Comparison of ENCODE assay signal across 13 cellular contexts in the genomic region with DNA sequence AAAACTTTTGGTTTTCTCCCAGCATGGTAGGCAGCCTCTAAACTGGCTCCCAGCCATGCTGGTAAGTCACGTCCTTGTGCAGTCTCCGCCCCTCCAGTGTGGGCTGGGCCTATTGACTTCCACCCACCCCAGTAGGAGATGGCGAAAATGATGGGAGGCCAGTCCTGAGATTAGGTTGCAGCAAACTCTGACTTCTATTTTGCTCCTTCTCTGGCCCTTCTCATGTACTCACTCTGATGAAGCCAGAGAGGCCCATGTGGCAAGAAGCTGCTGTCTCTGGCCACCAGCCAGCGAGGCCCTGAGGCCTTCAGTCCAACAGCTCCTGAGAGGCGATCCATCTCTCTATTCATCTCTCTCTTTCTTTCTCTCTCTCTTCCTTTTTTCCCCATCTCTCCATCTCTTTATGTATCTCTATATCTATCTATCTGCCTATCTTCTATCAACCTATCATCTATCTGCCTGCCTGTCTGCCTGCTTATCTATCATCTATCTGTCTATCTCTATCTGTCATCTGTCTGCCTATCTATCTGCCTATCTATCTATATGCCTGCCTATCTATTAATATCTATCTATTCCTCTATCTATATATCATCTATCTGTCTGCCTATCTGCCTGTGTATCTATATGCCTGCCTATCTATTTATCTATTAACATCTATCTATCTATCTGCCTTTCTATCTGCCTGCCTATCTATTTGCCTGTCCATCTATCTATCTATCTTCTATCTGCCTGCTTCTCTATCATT. TPM values are rescaled to one million over a fixed set of nuclear protein-coding genes. Genes with fewer than 3 reads are reported as not detected.
DNase-seq lines count a peak whose midpoint lies in the region; ATAC-seq and TF ChIP-seq lines count a peak whose summit lies in the region.
"Had no signal": no experiment of that assay in that cellular context is flagged by ENCODE, and none has a peak within 500 bp of the region (broad histone marks: within the 10 kb centered on the region; RNA-seq: fewer than 3 reads in every experiment).

No MANE protein-coding gene starts in this region.

- 75 to 76% methylated on average over 5 of the region's 5 CpGs for WGBS in sigmoid colon, 2 donors

- CTCF ChIA-PET in WTC11 (lab: Charles Lee): interaction anchor here (1.2 kb wide), 1 partner anchor 117 kb away, joined by 3 read pairs; no protein-coding TSS in a partner anchor

- intact Hi-C loops in sigmoid colon (cut with DNase I): loop anchor here (5.0 kb wide), 1 partner anchor 49 kb away; no protein-coding TSS in a partner anchor

- H3K27me3 Mint-ChIP-seq in WTC11 (ENCODE audit: low read depth) (peaks cover under 1% of the 10 kb centered on the region), glutamatergic neuron (ENCODE audit: unreplicated experiment) (no peaks in the 10 kb centered on the region)

- TF ChIP-seq CTCF in WTC11 (IDR thresholded peaks at IDR 0.05) (no peak), glutamatergic neuron (IDR thresholded peaks at IDR 0.05; ENCODE audit: partially characterized antibody, unreplicated experiment) (no peak), sigmoid colon (IDR thresholded peaks at IDR 0.05) (no peak)

- POLR2A ChIA-PET in WTC11 (lab: Charles Lee): no interaction called here

- H3K27me3 ChIP-seq in sigmoid colon: no peaks in the 10 kb centered on the region

- TF ChIP-seq EP300 in sigmoid colon (IDR thresholded peaks at IDR 0.05): no peak

- H3K9me3 Mint-ChIP-seq in WTC11 (peaks cover 9% of the 10 kb centered on the region), glutamatergic neuron (ENCODE audit: unreplicated experiment) (peaks cover 4% of the 10 kb centered on the region)
- H3K9me3 Mint-ChIP-seq: activated naive CD4-positive, alpha-beta T cell treated with anti-CD3 and anti-CD28 coated beads, Interleukin-2, amount 50 U/mL, for 72 hours; T-helper 2 cell treated with Interferon-gamma antibody and Interleukin-4, amounts not matched to agents 5 μg/mL and 100 μg/mL, for 36 hours had no signal

- H3K27ac Mint-ChIP-seq in WTC11: no peak overlapping the region
- H3K27ac Mint-ChIP-seq in glutamatergic neuron (ENCODE audit: unreplicated experiment): peak overlapping the region; percentile 33
- H3K27ac Mint-ChIP-seq: activated naive CD4-positive, alpha-beta T cell treated with anti-CD3 and anti-CD28 coated beads, Interleukin-2, amount 50 U/mL, for 72 hours; T-helper 2 cell treated with Interferon-gamma antibody and Interleukin-4, amounts not matched to agents 5 μg/mL and 100 μg/mL, for 36 hours had no signal

- DNase-seq in EH (ENCODE audit: low read depth) (peak; percentile 64), WTC11 (ENCODE audit: low spot score) (no peak), glutamatergic neuron (no peak), sigmoid colon (peak; percentile 89), NCI-H446 (lab: John Stamatoyannopoulos, UW) (no peak)
- no peak for DNase-seq in stimulated activated naive CD4-positive, alpha-beta T cell treated with Interleukin-2 at 50 U/mL for 16 hours (lab: John Stamatoyannopoulos, UW)
- DNase-seq: NCI-H2029 treated with DMSO at 0.1 percent for 48 hours had no signal

- peaks cover 0 to 88% (median 67%) of the 10 kb centered on the region in 4 donors for H3K4me1 ChIP-seq in sigmoid colon

- no peaks in the 10 kb centered on the region for H3K9me3 ChIP-seq in sigmoid colon

- no peak overlapping the region for H3K4me3 ChIP-seq in sigmoid colon
- H3K4me3 ChIP-seq: skin epidermis had no signal

- no peak for TF ChIP-seq POLR2A in sigmoid colon (IDR thresholded peaks at IDR 0.05)

- no peak overlapping the region for H3K4me3 Mint-ChIP-seq in WTC11
- no peak overlapping the region for H3K4me3 Mint-ChIP-seq in glutamatergic neuron (ENCODE audit: unreplicated experiment)
- H3K4me3 Mint-ChIP-seq: T-helper 2 cell treated with Interferon-gamma antibody and Interleukin-4, amounts not matched to agents 5 μg/mL and 100 μg/mL, for 36 hours had no signal

- H3K27ac ChIP-seq in sigmoid colon: peak overlapping the region; percentile 82 to 87 (median 85)

- no peaks in the 10 kb centered on the region for H3K36me3 ChIP-seq in sigmoid colon

- peaks cover 8% of the 10 kb centered on the region for H3K4me1 Mint-ChIP-seq in WTC11
- peaks cover 12% of the 10 kb centered on the region for H3K4me1 Mint-ChIP-seq in glutamatergic neuron (ENCODE audit: low read depth, unreplicated experiment)

- ATAC-seq in WTC11 (0 out of 2 replicates have a peak, but pooled peaks have one; percentile 26), HG02642 (IDR thresholded peaks at IDR 0.05; ENCODE audit: poor library complexity, unreplicated experiment) (no peak), HG03045 (IDR thresholded peaks at IDR 0.05; ENCODE audit: unreplicated experiment) (no peak)
- ATAC-seq: activated naive CD4-positive, alpha-beta T cell treated with anti-CD3 and anti-CD28 coated beads, Interleukin-2, amount 50 U/mL, for 72 hours; HepG2 had no signal

- H3K36me3 Mint-ChIP-seq in WTC11: peaks cover 3% of the 10 kb centered on the region; the same call in 1 of the 2 replicates
- H3K36me3 Mint-ChIP-seq in glutamatergic neuron (ENCODE audit: unreplicated experiment): peaks cover 4% of the 10 kb centered on the region
- H3K36me3 Mint-ChIP-seq: activated naive CD4-positive, alpha-beta T cell treated with anti-CD3 and anti-CD28 coated beads, Interleukin-2, amount 50 U/mL, for 72 hours had no signal

TF ChIP-seq in WTC11, 78 proteins besides CTCF, POLR2A, EP300 and RAD21 (continues in another document):
- TF ChIP-seq, protein P1, sequence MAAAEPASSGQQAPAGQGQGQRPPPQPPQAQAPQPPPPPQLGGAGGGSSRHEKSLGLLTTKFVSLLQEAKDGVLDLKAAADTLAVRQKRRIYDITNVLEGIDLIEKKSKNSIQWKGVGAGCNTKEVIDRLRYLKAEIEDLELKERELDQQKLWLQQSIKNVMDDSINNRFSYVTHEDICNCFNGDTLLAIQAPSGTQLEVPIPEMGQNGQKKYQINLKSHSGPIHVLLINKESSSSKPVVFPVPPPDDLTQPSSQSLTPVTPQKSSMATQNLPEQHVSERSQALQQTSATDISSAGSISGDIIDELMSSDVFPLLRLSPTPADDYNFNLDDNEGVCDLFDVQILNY (CRISPR knock-in tag; IDR thresholded peaks at IDR 0.05): no peak
- TF ChIP-seq, protein P2, sequence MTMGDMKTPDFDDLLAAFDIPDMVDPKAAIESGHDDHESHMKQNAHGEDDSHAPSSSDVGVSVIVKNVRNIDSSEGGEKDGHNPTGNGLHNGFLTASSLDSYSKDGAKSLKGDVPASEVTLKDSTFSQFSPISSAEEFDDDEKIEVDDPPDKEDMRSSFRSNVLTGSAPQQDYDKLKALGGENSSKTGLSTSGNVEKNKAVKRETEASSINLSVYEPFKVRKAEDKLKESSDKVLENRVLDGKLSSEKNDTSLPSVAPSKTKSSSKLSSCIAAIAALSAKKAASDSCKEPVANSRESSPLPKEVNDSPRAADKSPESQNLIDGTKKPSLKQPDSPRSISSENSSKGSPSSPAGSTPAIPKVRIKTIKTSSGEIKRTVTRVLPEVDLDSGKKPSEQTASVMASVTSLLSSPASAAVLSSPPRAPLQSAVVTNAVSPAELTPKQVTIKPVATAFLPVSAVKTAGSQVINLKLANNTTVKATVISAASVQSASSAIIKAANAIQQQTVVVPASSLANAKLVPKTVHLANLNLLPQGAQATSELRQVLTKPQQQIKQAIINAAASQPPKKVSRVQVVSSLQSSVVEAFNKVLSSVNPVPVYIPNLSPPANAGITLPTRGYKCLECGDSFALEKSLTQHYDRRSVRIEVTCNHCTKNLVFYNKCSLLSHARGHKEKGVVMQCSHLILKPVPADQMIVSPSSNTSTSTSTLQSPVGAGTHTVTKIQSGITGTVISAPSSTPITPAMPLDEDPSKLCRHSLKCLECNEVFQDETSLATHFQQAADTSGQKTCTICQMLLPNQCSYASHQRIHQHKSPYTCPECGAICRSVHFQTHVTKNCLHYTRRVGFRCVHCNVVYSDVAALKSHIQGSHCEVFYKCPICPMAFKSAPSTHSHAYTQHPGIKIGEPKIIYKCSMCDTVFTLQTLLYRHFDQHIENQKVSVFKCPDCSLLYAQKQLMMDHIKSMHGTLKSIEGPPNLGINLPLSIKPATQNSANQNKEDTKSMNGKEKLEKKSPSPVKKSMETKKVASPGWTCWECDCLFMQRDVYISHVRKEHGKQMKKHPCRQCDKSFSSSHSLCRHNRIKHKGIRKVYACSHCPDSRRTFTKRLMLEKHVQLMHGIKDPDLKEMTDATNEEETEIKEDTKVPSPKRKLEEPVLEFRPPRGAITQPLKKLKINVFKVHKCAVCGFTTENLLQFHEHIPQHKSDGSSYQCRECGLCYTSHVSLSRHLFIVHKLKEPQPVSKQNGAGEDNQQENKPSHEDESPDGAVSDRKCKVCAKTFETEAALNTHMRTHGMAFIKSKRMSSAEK (CRISPR knock-in tag; IDR thresholded peaks at IDR 0.05; ENCODE audit: borderline replicate concordance): no peak
- TF ChIP-seq ETV6 (CRISPR knock-in tag; IDR thresholded peaks at IDR 0.05): no peak
- no peak for TF ChIP-seq ZNF317 (CRISPR knock-in tag; IDR thresholded peaks at IDR 0.05; ENCODE audit: borderline replicate concordance, low read depth)
- TF ChIP-seq ATF1 (CRISPR knock-in tag; IDR thresholded peaks at IDR 0.05): no peak
- no peak for TF ChIP-seq MYBL2 (CRISPR knock-in tag; IDR thresholded peaks at IDR 0.05)
- TF ChIP-seq ZNF425 (CRISPR knock-in tag; conservative IDR thresholded peaks at IDR 0.05): no peak

RNA-seq across cellular contexts. Expression of gene STX16, which starts 52.6 kb away (rescaled TPM):
- total RNA-seq in WTC11 (2021) (89.1 to 116 TPM (median 113 TPM) in 3 replicates), glutamatergic neuron (ENCODE audit: unreplicated experiment) (71.2 TPM), sigmoid colon (100 to 1,000 TPM in 1 of 4 donors, 10 to 100 TPM in 3; 42.8 to 126 (median 57.1) TPM)
- 10 to 100 TPM; 14.6 to 43.8 (median 15.6) TPM for polyA plus RNA-seq in sigmoid colon

Comparison
In these comparisons a context has a peak if more than half of its experiments do, and no peak if none do; other contexts are left out.
1. DNase-seq: peak in EH (single experiment) and sigmoid colon (single experiment); none in WTC11 (single experiment), glutamatergic neuron (single experiment), NCI-H446 (0 of 2) and stimulated activated naive CD4-positive, alpha-beta T cell treated with Interleukin-2 at 50 U/mL for 16 hours (single experiment).